ENCODE assay signal across 10 cellular contexts in genomic region chr20:31593221-31594001, GRCh38. TPM values are rescaled to one million over a fixed set of nuclear protein-coding genes. Genes with fewer than 3 reads are reported as not detected.
A peak's percentile ranks its signal among the peaks of the same experiment; 100 is the strongest.
DNase-seq lines count a peak whose midpoint lies in the region; ATAC-seq, FAIRE-seq and TF ChIP-seq lines count a peak whose summit lies in the region.
"Had no signal": no experiment of that assay in that cellular context is flagged by ENCODE, and none has a peak within 500 bp of the region (broad histone marks: within the 10 kb centered on the region; RNA-seq: fewer than 3 reads in every experiment).

No MANE protein-coding gene starts in this region.

- H3K27ac Mint-ChIP-seq in osteocyte (ENCODE audit: unreplicated experiment) = peak overlapping the region; percentile 38
- H3K27ac Mint-ChIP-seq: T-helper 1 cell treated with Interleukin-12 subunit alpha and Interleukin-12 subunit beta and Interleukin-4 antibody, amounts not matched to agents 30 μg/mL and 1 μg/mL, for 36 hours had no signal

- ATAC-seq in esophagus mucosa (peak; percentile 95), HG03108 (IDR thresholded peaks at IDR 0.05; ENCODE audit: unreplicated experiment) (no peak), HG02840 (IDR thresholded peaks at IDR 0.05; ENCODE audit: low FRiP score, unreplicated experiment) (no peak)

- no peaks in the 10 kb centered on the region for H3K27me3 Mint-ChIP-seq in osteocyte (ENCODE audit: unreplicated experiment)

- H3K4me1 Mint-ChIP-seq in osteocyte (ENCODE audit: unreplicated experiment) = peaks cover 44% of the 10 kb centered on the region

- H3K36me3 Mint-ChIP-seq in osteocyte (ENCODE audit: unreplicated experiment) = no peaks in the 10 kb centered on the region

- no peak overlapping the region for H3K4me3 Mint-ChIP-seq in osteocyte (ENCODE audit: unreplicated experiment)
- H3K4me3 Mint-ChIP-seq: T-helper 1 cell treated with Interleukin-12 subunit alpha and Interleukin-12 subunit beta and Interleukin-4 antibody, amounts not matched to agents 30 μg/mL and 1 μg/mL, for 36 hours had no signal

- H3K9me3 Mint-ChIP-seq in osteocyte (ENCODE audit: unreplicated experiment) = no peaks in the 10 kb centered on the region
- H3K9me3 Mint-ChIP-seq: T-helper 1 cell treated with Interleukin-12 subunit alpha and Interleukin-12 subunit beta and Interleukin-4 antibody, amounts not matched to agents 30 μg/mL and 1 μg/mL, for 36 hours had no signal

- no peak for TF ChIP-seq CTCF in osteocyte (IDR thresholded peaks at IDR 0.05)

- FAIRE-seq in H54 (lab: Jason Lieb, UNC) = no peak

- TF ChIP-seq POLR2A in H54 (IDR thresholded peaks at IDR 0.05; ENCODE audit: low read depth, low read length) = peak; percentile 36

- DNase-seq in H54 (ENCODE audit: insufficient read length, low spot score) (peak; percentile 92), NCI-H460 (ENCODE audit: extremely low read depth, low read depth) (peak; percentile 83), osteocyte (ENCODE audit: extremely low spot score, unreplicated experiment) (no peak), NCI-H2107 treated with DMSO at 0.1 percent for 48 hours (lab: John Stamatoyannopoulos, UW; ENCODE audit: unreplicated experiment) (no peak)
- no peak for DNase-seq in NK-92 treated with Interleukin-12 subunit alpha and Interleukin-12 subunit beta, amount 100 ng/mL, for 24 hours (lab: John Stamatoyannopoulos, UW)

RNA-seq across cellular contexts. Expression of gene ID1, which starts 11.7 kb away (rescaled TPM):
- 125 and 149 TPM in 2 replicates for total RNA-seq in NCI-H460 (2014; rRNA removed; shearing (Covaris generic))
- 611 and 614 TPM in 2 replicates for polyA plus RNA-seq in NCI-H460 (2014; cell fraction: nucleus; rRNA removed)
- 299 TPM for total RNA-seq in esophagus mucosa
- 8.2 TPM in 2 replicates for total RNA-seq in osteocyte

RNA-seq across cellular contexts. Expression of gene COX4I2, which starts 44.3 kb away (rescaled TPM):
- total RNA-seq in NCI-H460 (2014; rRNA removed; shearing (Covaris generic)) = not detected in 2 replicates
- polyA plus RNA-seq in NCI-H460 (2014; cell fraction: nucleus; rRNA removed) = not detected in 2 replicates
- 0.96 TPM for total RNA-seq in esophagus mucosa
- total RNA-seq in osteocyte = not detected in 2 replicates
- total RNA-seq: glomerular endothelial cell had no signal

Comparison
In these comparisons a context has a peak if more than half of its experiments do, and no peak if none do; other contexts are left out.
1. DNase-seq: peak in H54 (single experiment) and NCI-H460 (single experiment); none in osteocyte (single experiment), NK-92 treated with Interleukin-12 subunit alpha and Interleukin-12 subunit beta, amount 100 ng/mL, for 24 hours (single experiment) and NCI-H2107 treated with DMSO at 0.1 percent for 48 hours (single experiment).
2. RNA of gene ID1, which starts 11.7 kb away (total RNA-seq): 299 TPM in esophagus mucosa (single experiment) and 125 to 149 TPM in NCI-H460; 8.2 TPM in osteocyte; every median in the first group is over 10 times any median in the second.